In the genomic region with DNA sequence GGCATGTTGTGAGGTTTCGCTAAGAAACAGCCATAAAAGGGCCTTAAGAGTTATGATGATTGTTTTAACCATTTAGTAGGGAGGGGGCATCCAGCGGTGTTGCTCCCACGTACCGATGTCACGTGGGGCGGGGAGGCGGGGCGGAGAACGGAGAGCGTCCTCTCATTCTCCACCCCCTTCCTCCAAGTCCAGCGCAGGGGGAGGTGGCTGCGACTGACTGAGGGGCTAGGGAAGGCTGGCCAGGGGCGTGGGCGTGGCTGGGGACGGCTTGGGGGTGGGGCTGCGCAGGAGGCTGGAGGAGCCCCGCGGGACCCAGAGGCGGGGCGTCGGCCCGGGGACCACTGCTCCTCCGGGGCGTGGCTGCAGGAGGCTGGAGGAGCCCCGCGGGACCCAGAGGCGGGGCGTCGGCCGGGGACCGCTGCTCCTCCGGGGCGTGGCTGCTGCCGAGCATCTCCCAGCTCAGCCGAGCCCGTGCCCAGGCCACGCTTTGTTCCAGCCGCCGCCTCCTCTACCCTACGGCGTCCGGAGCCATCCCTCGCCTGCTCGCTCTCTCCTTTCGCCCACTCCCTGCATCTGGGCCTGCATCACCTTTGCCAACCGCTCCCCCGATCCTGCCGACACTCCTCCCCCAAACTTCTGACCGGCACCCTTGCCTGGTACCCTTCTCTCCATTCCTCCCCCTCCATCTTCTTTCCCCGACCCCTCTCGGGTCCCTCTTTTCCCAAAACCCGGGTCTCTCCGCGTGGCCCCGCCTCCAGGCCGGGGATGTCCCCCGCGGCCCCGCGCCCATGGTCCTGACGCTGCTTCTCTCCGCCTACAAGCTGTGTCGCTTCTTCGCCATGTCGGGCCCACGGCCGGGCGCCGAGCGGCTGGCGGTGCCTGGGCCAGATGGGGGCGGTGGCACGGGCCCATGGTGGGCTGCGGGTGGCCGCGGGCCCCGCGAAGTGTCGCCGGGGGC, we compare ENCODE assay signal across 1 cellular context.
TF ChIP-seq lines count a peak whose summit lies in the region.

A gene (plus strand): TSS at position 450 of the 958 bp plus-strand sequence. CDS start 339 bp downstream, at position 789.

TF ChIP-seq in GM12878, 131 proteins besides CTCF, POLR2A, EP300 and RAD21 (continued from another document):
- 0 out of 2 replicates have a peak, but pooled peaks have one; percentile 11 for TF ChIP-seq LARP7 (IDR thresholded peaks at IDR 0.05)
- no peak for TF ChIP-seq BACH1 (IDR thresholded peaks at IDR 0.05; ENCODE audit: borderline replicate concordance)
- TF ChIP-seq, protein P1, sequence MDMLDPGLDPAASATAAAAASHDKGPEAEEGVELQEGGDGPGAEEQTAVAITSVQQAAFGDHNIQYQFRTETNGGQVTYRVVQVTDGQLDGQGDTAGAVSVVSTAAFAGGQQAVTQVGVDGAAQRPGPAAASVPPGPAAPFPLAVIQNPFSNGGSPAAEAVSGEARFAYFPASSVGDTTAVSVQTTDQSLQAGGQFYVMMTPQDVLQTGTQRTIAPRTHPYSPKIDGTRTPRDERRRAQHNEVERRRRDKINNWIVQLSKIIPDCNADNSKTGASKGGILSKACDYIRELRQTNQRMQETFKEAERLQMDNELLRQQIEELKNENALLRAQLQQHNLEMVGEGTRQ (IDR thresholded peaks at IDR 0.05; ENCODE audit: borderline replicate concordance, low read depth, low read length): peak; percentile 77
- peak in 1 of 2 experiments; percentile 72; a peak in 2 of 3 replicates for TF ChIP-seq EGR1 (IDR thresholded peaks at IDR 0.05; ENCODE audit: borderline replicate concordance in 1 of 2, low read depth in 2 of 2, low read length in 2 of 2)
- TF ChIP-seq IKZF1 (conservative IDR thresholded peaks at IDR 0.05): peak; percentile 47; the same call in 1 of the 2 replicates
- no peak for TF ChIP-seq CHD1 (IDR thresholded peaks at IDR 0.05; ENCODE audit: low read depth, low read length)
- TF ChIP-seq BMI1 (IDR thresholded peaks at IDR 0.05; ENCODE audit: borderline replicate concordance): no peak
- peak in 1 of 2 experiments; percentile 64; a peak in 2 of 4 replicates for TF ChIP-seq SRF (IDR thresholded peaks at IDR 0.05; ENCODE audit: low read depth in 2 of 2, low read length in 2 of 2)
- 0 out of 2 replicates have a peak, but pooled peaks have one; percentile 3 for TF ChIP-seq NRF1 (conservative IDR thresholded peaks at IDR 0.05; ENCODE audit: low read depth, low read length)
- TF ChIP-seq GATAD2B (conservative IDR thresholded peaks at IDR 0.05; ENCODE audit: low read depth): 0 out of 2 replicates have a peak, but pooled peaks have one; percentile 65
- TF ChIP-seq, protein P2, sequence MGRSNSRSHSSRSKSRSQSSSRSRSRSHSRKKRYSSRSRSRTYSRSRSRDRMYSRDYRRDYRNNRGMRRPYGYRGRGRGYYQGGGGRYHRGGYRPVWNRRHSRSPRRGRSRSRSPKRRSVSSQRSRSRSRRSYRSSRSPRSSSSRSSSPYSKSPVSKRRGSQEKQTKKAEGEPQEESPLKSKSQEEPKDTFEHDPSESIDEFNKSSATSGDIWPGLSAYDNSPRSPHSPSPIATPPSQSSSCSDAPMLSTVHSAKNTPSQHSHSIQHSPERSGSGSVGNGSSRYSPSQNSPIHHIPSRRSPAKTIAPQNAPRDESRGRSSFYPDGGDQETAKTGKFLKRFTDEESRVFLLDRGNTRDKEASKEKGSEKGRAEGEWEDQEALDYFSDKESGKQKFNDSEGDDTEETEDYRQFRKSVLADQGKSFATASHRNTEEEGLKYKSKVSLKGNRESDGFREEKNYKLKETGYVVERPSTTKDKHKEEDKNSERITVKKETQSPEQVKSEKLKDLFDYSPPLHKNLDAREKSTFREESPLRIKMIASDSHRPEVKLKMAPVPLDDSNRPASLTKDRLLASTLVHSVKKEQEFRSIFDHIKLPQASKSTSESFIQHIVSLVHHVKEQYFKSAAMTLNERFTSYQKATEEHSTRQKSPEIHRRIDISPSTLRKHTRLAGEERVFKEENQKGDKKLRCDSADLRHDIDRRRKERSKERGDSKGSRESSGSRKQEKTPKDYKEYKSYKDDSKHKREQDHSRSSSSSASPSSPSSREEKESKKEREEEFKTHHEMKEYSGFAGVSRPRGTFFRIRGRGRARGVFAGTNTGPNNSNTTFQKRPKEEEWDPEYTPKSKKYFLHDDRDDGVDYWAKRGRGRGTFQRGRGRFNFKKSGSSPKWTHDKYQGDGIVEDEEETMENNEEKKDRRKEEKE (IDR thresholded peaks at IDR 0.05): no peak
- TF ChIP-seq, protein P3, sequence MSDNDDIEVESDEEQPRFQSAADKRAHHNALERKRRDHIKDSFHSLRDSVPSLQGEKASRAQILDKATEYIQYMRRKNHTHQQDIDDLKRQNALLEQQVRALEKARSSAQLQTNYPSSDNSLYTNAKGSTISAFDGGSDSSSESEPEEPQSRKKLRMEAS (IDR thresholded peaks at IDR 0.05; ENCODE audit: low read depth, low read length): peak; percentile 86
- peak; percentile 13 for TF ChIP-seq RELA (IDR thresholded peaks at IDR 0.05; ENCODE audit: borderline replicate concordance, partially characterized antibody)
- peak; percentile 21 for TF ChIP-seq SP1 (IDR thresholded peaks at IDR 0.05; ENCODE audit: low read depth, low read length)
- TF ChIP-seq, protein P4, sequence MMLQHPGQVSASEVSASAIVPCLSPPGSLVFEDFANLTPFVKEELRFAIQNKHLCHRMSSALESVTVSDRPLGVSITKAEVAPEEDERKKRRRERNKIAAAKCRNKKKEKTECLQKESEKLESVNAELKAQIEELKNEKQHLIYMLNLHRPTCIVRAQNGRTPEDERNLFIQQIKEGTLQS (IDR thresholded peaks at IDR 0.05; ENCODE audit: borderline replicate concordance, extremely low read depth, low read depth, low read length): peak; percentile 79; the same call in 1 of the 2 replicates
- TF ChIP-seq, protein P5, sequence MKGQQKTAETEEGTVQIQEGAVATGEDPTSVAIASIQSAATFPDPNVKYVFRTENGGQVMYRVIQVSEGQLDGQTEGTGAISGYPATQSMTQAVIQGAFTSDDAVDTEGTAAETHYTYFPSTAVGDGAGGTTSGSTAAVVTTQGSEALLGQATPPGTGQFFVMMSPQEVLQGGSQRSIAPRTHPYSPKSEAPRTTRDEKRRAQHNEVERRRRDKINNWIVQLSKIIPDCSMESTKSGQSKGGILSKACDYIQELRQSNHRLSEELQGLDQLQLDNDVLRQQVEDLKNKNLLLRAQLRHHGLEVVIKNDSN (IDR thresholded peaks at IDR 0.05; ENCODE audit: borderline replicate concordance, extremely low read length, insufficient read depth, low read depth, low read length): peak; percentile 92
- peak; percentile 33; the same call in 1 of the 2 replicates for TF ChIP-seq CREB1 (IDR thresholded peaks at IDR 0.05; ENCODE audit: low read depth)
TF ChIP-seq in GM12878: peak in this region for 17.
